Comparison of ENCODE assay signal across 8 cellular contexts in the genomic region with DNA sequence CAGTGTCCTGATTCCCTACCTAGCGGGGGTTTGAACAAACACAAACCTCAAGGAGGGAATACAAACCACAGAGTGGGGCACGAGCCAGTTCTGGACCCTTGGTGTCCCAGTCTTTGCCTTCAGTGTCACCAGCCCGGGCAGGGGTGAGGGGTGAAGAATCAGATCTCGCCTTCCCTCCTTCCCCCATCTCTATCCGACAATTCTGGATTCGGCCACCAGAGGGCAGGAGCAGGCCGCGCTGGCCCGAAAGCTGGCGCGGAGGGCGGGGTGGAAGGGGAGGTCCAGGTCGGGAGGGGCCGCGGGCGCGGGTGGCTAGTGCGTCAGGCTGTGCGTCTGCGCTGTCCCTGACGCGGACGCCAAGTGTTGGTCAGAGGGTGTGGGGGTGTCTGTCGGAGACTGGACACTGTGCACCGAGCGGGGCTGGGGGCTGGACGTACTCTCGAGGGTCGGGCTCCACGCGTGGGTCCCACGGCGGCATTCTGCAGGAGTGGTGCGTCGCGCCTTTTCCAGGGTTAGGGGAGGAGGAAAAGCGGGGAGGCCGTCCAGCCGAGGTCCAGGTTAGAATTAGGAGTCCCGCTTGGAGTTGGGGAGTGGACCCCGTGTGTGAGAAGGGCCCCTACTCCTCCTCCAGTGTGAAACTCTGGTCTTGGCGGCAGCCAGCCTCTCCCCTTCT. TPM values are rescaled to one million over a fixed set of nuclear protein-coding genes. Genes with fewer than 3 reads are reported as not detected.
DNase-seq lines count a peak whose midpoint lies in the region; ATAC-seq and TF ChIP-seq lines count a peak whose summit lies in the region.

No MANE protein-coding gene starts in this region.

- H3K9me3 ChIP-seq in T-helper 17 cell (ENCODE audit: control insufficient read depth, low read length, poor library complexity, severe bottlenecking) (no peaks in the 10 kb centered on the region), right cardiac atrium (ENCODE audit: control insufficient read depth, low read length) (no peaks in the 10 kb centered on the region), uterus (no peaks in the 10 kb centered on the region)

- H3K27ac Mint-ChIP-seq in T-helper 17 cell, result no peak overlapping the region

- H3K4me3 Mint-ChIP-seq in T-helper 17 cell, result peak overlapping the region; percentile 45

- no peak overlapping the region for H3K9ac ChIP-seq in rectal smooth muscle tissue (ENCODE audit: low read length)

- peaks cover 82% of the 10 kb centered on the region for H3K27me3 Mint-ChIP-seq in T-helper 17 cell

- peaks cover 3% of the 10 kb centered on the region for H3K36me3 Mint-ChIP-seq in T-helper 17 cell (ENCODE audit: low read depth)

- H3K36me3 ChIP-seq in BJ (ENCODE audit: control insufficient read depth, insufficient read depth, low read length), result no peaks in the 10 kb centered on the region
- no peaks in the 10 kb centered on the region for H3K36me3 ChIP-seq in rectal smooth muscle tissue (ENCODE audit: control insufficient read depth, insufficient read depth, low read length)
- H3K36me3 ChIP-seq in uterus, result no peaks in the 10 kb centered on the region

- CTCF ChIA-PET in BJ (lab: Yijun Ruan, JAX), result interaction anchor here (0.6 to 3.5 kb wide), 33 partner anchors 7 to 299 kb away, joined by 3 to 36 read pairs (median 4); partner anchors contain the start of genes CFAP65 and SLC23A3

- TF ChIP-seq POLR2A in uterus (IDR thresholded peaks at IDR 0.05), result peak in 1 of 2 donors; percentile 35

- ATAC-seq in GM21515 (IDR thresholded peaks at IDR 0.05; ENCODE audit: unreplicated experiment) (peak; percentile 68), T-helper 17 cell (peak; percentile 84), right cardiac atrium (peak; percentile 88 to 93)

- H3K27ac ChIP-seq in right cardiac atrium (ENCODE audit: low read length) (no peak overlapping the region), rectal smooth muscle tissue (ENCODE audit: low read depth, low read length) (no peak overlapping the region), uterus (no peak overlapping the region)

- DNase-seq in BJ (ENCODE audit: low read depth) (no peak), NCI-H1417 treated with DMSO at 0.1 percent for 48 hours (lab: John Stamatoyannopoulos, UW) (peak; percentile 61), T-helper 17 cell (peak; percentile 59 to 83 (median 64)), amygdala (lab: John Stamatoyannopoulos, UW) (peak in 55 of 56 donors; percentile 8 to 88 (median 61)), right cardiac atrium (peak; percentile 91 to 93 (median 93)), uterus (peak; percentile 74 to 80)

- TF ChIP-seq CTCF in BJ (IDR thresholded peaks at IDR 0.05; ENCODE audit: insufficient read depth, low read depth, low read length) (peak; percentile 96), uterus (IDR thresholded peaks at IDR 0.05) (peak; percentile 79 to 88 (median 81))

- intact Hi-C loops in right cardiac atrium (cut with DNase I), result no loop called here
- intact Hi-C loops in uterus (cut with DNase I; ENCODE audit: low total_unique reads), result no loop called here

- H3K4me1 ChIP-seq in right cardiac atrium (ENCODE audit: control insufficient read depth, insufficient read depth, low read length) (no peaks in the 10 kb centered on the region), rectal smooth muscle tissue (ENCODE audit: control insufficient read depth, insufficient read depth, low read length) (peaks cover 7% of the 10 kb centered on the region), uterus (peaks cover 0 to 15% of the 10 kb centered on the region in 2 donors)

- POLR2A ChIA-PET in BJ (lab: Charles Lee), result no interaction called here

- WGBS in right cardiac atrium, result 4% methylated on average over 42 of the region's 42 CpGs

- H3K27me3 ChIP-seq in BJ (ENCODE audit: control insufficient read depth, insufficient read depth, low read length), result peaks cover 69% of the 10 kb centered on the region
- no peaks in the 10 kb centered on the region for H3K27me3 ChIP-seq in right cardiac atrium (ENCODE audit: control insufficient read depth, insufficient read depth)
- H3K27me3 ChIP-seq in rectal smooth muscle tissue (ENCODE audit: control insufficient read depth, insufficient read depth, low read length), result peaks cover 60% of the 10 kb centered on the region
- H3K27me3 ChIP-seq in uterus, result peaks cover 14 to 49% of the 10 kb centered on the region in 2 donors

- H3K4me3 ChIP-seq in BJ (ENCODE audit: low read depth, low read length) (peak overlapping the region; percentile 40), right cardiac atrium (ENCODE audit: low read length) (peak overlapping the region; percentile 13), rectal smooth muscle tissue (ENCODE audit: low read length) (peak overlapping the region; percentile 59), uterus (peak overlapping the region in 1 of 2 donors; percentile 9)

- H3K4me1 Mint-ChIP-seq in T-helper 17 cell, result peaks cover 18% of the 10 kb centered on the region

RNA-seq across cellular contexts. Expression of gene CRYBA2, which starts 2.9 kb away (rescaled TPM):
- polyA plus RNA-seq in BJ (2011; rRNA removed), result 0.26 TPM in 1 of 2 replicates, not detected in the other
- not detected in 2 replicates for polyA minus RNA-seq in BJ (2011; rRNA and poly(A)+ RNA removed)
- total RNA-seq in T-helper 17 cell, result not detected
- total RNA-seq in right cardiac atrium, result not detected
- polyA plus RNA-seq in right cardiac atrium, result not detected
- not detected for total RNA-seq in uterus

RNA-seq across cellular contexts. Expression of gene FEV, which starts 11.1 kb away (rescaled TPM):
- not detected in 2 replicates for polyA plus RNA-seq in BJ (2011; rRNA removed)
- not detected in 2 replicates for polyA minus RNA-seq in BJ (2011; rRNA and poly(A)+ RNA removed)
- total RNA-seq in T-helper 17 cell, result not detected
- total RNA-seq in right cardiac atrium, result not detected
- polyA plus RNA-seq in right cardiac atrium, result not detected
- total RNA-seq in uterus, result not detected

RNA-seq across cellular contexts. Expression of gene CDK5R2, which starts 36.6 kb away (rescaled TPM):
- 0.02 TPM in 1 of 2 replicates, not detected in the other for polyA plus RNA-seq in BJ (2011; rRNA removed)
- polyA minus RNA-seq in BJ (2011; rRNA and poly(A)+ RNA removed), result not detected in 2 replicates
- not detected for total RNA-seq in T-helper 17 cell
- total RNA-seq in right cardiac atrium, result not detected
- 0.09 TPM for polyA plus RNA-seq in right cardiac atrium
- not detected for total RNA-seq in uterus

RNA-seq across cellular contexts. Expression of gene CFAP65, which starts 45.2 kb away (rescaled TPM):
- polyA plus RNA-seq in BJ (2011; rRNA removed) (not detected in 2 replicates), right cardiac atrium (not detected)
- polyA minus RNA-seq in BJ (2011; rRNA and poly(A)+ RNA removed), result not detected in 2 replicates
- total RNA-seq in T-helper 17 cell (not detected), right cardiac atrium (not detected), uterus (1 to 10 TPM in 3 of 4 donors, under 1 TPM in 1; 0.21 to 3.5 (median 1.9) TPM)
